In genomic region chr15:40564591-40565332, GRCh38 we compare ENCODE assay signal across 8 cellular contexts. TPM values are rescaled to one million over a fixed set of nuclear protein-coding genes. Genes with fewer than 3 reads are reported as not detected.
DNase-seq lines count a peak whose midpoint lies in the region; ATAC-seq and TF ChIP-seq lines count a peak whose summit lies in the region.

A gene with protein sequence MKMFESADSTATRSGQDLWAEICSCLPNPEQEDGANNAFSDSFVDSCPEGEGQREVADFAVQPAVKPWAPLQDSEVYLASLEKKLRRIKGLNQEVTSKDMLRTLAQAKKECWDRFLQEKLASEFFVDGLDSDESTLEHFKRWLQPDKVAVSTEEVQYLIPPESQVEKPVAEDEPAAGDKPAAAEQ (minus strand): TSS chr15:40565042. CDS start chr15:40563015, 2,027 bp downstream.

- H3K9me3 ChIP-seq in CD8-positive, alpha-beta memory T cell (ENCODE audit: low read length): no peaks in the 10 kb centered on the region
- no peaks in the 10 kb centered on the region for H3K9me3 ChIP-seq in lung (ENCODE audit: control insufficient read depth in 2 of 2, insufficient read depth in 1 of 2, low read length in 1 of 2)

- 0 to 1% methylated on average over 40 of the region's 40 CpGs for WGBS in lung, 2 donors

- H3K27ac Mint-ChIP-seq in CD8-positive, alpha-beta memory T cell: peak within 1 kb of the TSS; percentile 88 to 100 (median 98)

- H3K4me3 ChIP-seq in CD8-positive, alpha-beta memory T cell (ENCODE audit: low read length): peak within 1 kb of the TSS; percentile 100
- peak within 1 kb of the TSS; percentile 64 for H3K4me3 ChIP-seq in lung

- CTCF ChIA-PET in CD8-positive, alpha-beta memory T cell (lab: Charles Lee): interaction anchor here (0.7 to 2.9 kb wide), 6 partner anchors 25 to 329 kb away, joined by 3 to 20 read pairs (median 4); partner anchors contain the start of gene VPS18

- TF ChIP-seq CTCF in lung (IDR thresholded peaks at IDR 0.05; ENCODE audit: control extremely low read depth, extremely low read depth): no peak

- H3K36me3 Mint-ChIP-seq in CD8-positive, alpha-beta memory T cell: peaks cover 0 to 38% (median 13%) of the 10 kb centered on the region in 3 donors

- H3K27me3 Mint-ChIP-seq in CD8-positive, alpha-beta memory T cell: peaks cover 0 to 5% of the 10 kb centered on the region in 2 donors

- peak; percentile 93 to 97 (median 94) for DNase-seq in CD8-positive, alpha-beta memory T cell
- DNase-seq in HS-5 (ENCODE audit: low read depth): peak; percentile 89
- peak; percentile 98 for DNase-seq in NK-92 treated with Interleukin-12 subunit alpha and Interleukin-12 subunit beta, amount 100 ng/mL, for 24 hours (lab: John Stamatoyannopoulos, UW)
- DNase-seq in activated CD8-positive, alpha-beta memory T cell treated with anti-CD3 and anti-CD28 coated beads for 24 hours: peak; percentile 93
- peak; percentile 92 for DNase-seq in effector CD8-positive, alpha-beta T cell (lab: John Stamatoyannopoulos, UW)
- peak; percentile 98 for DNase-seq in lung (ENCODE audit: low spot score)
- DNase-seq in stimulated activated CD4-positive, alpha-beta T cell treated with anti-CD3 and anti-CD28 coated beads, TNF-alpha, amount 100 ng/mL, for 4 hours (ENCODE audit: low read depth in 3 of 3): peak; percentile 86 to 91 (median 90)

- POLR2A ChIA-PET in CD8-positive, alpha-beta memory T cell (lab: Charles Lee): interaction anchor here (0.6 to 1.5 kb wide), 3 partner anchors 25 to 934 kb away, joined by 3 to 10 read pairs (median 3); no protein-coding TSS in a partner anchor

- no peaks in the 10 kb centered on the region for H3K27me3 ChIP-seq in CD8-positive, alpha-beta memory T cell (ENCODE audit: insufficient read depth, low read length, poor library complexity, severe bottlenecking)
- no peaks in the 10 kb centered on the region for H3K27me3 ChIP-seq in lung (ENCODE audit: control insufficient read depth, insufficient read depth)

- peaks cover 33 to 72% (median 65%) of the 10 kb centered on the region in 3 donors for H3K4me1 Mint-ChIP-seq in CD8-positive, alpha-beta memory T cell

- no peaks in the 10 kb centered on the region for H3K36me3 ChIP-seq in CD8-positive, alpha-beta memory T cell (ENCODE audit: insufficient read depth, low read length)
- H3K36me3 ChIP-seq in lung (ENCODE audit: control insufficient read depth in 2 of 2, insufficient read depth in 2 of 2, low read length in 2 of 2): peaks cover 0 to 8% of the 10 kb centered on the region in 2 donors

- H3K4me3 Mint-ChIP-seq in CD8-positive, alpha-beta memory T cell: peak within 1 kb of the TSS; percentile 87 to 97 (median 95)

- peaks cover 20% of the 10 kb centered on the region for H3K4me1 ChIP-seq in CD8-positive, alpha-beta memory T cell (ENCODE audit: insufficient read depth, low read length)
- H3K4me1 ChIP-seq in lung (ENCODE audit: control insufficient read depth in 2 of 2, insufficient read depth in 2 of 2, low read length in 2 of 2): peaks cover 0 to 4% of the 10 kb centered on the region in 2 donors

- peak within 1 kb of the TSS; percentile 99 for H3K27ac ChIP-seq in CD8-positive, alpha-beta memory T cell (ENCODE audit: low read depth, low read length)
- H3K27ac ChIP-seq in lung (ENCODE audit: low read depth in 1 of 2, low read length in 1 of 2): peak within 1 kb of the TSS; percentile 93 to 99

- H3K9me3 Mint-ChIP-seq in CD8-positive, alpha-beta memory T cell: no peaks in the 10 kb centered on the region

- ATAC-seq in GM19468 (IDR thresholded peaks at IDR 0.05; ENCODE audit: extremely low read depth, unreplicated experiment) (peak; percentile 77), lung (ENCODE audit: insufficient read depth, low FRiP score) (peak; percentile 95)

RNA-seq across cellular contexts. Expression of the gene that starts here (rescaled TPM):
- 10 to 100 TPM; 31.4 to 34.9 TPM for total RNA-seq in CD8-positive, alpha-beta memory T cell
- 42.2 TPM for polyA plus RNA-seq in CD8-positive, alpha-beta memory T cell
- 10 to 100 TPM; 24.5 to 31.8 TPM for total RNA-seq in lung
- 10 to 100 TPM; 29.3 to 31.2 TPM for polyA plus RNA-seq in lung

Comparison
In these comparisons a context has a peak if more than half of its experiments do, and no peak if none do; other contexts are left out.
1. Peak in every context shown above with its lines: DNase-seq, ATAC-seq, H3K4me3 ChIP-seq and H3K27ac ChIP-seq.